In genomic region chr19:28614634-28615545, GRCh38 we compare ENCODE assay signal across 1 cellular context.
A peak's percentile ranks its signal among the peaks of the same experiment; 100 is the strongest.
TF ChIP-seq lines count a peak whose summit lies in the region.

No MANE protein-coding gene starts in this region.

TF ChIP-seq in K562, 482 proteins besides CTCF, POLR2A, EP300 and RAD21 (continued from another document and continues in another):
- TF ChIP-seq, protein P1, sequence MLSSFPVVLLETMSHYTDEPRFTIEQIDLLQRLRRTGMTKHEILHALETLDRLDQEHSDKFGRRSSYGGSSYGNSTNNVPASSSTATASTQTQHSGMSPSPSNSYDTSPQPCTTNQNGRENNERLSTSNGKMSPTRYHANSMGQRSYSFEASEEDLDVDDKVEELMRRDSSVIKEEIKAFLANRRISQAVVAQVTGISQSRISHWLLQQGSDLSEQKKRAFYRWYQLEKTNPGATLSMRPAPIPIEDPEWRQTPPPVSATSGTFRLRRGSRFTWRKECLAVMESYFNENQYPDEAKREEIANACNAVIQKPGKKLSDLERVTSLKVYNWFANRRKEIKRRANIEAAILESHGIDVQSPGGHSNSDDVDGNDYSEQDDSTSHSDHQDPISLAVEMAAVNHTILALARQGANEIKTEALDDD (IDR thresholded peaks at IDR 0.05) = peak; percentile 93
- TF ChIP-seq ZFP91 (CRISPR knock-in tag; IDR thresholded peaks at IDR 0.05) (no peak), ZNF197 (CRISPR knock-in tag; IDR thresholded peaks at IDR 0.05; ENCODE audit: low read depth) (peak; percentile 69; the same call in 1 of the 2 replicates), HES1 (IDR thresholded peaks at IDR 0.05; ENCODE audit: low read depth) (no peak), LEF1 (IDR thresholded peaks at IDR 0.05) (peak; percentile 63), KLF10 (CRISPR knock-in tag; IDR thresholded peaks at IDR 0.05) (peak; percentile 49), SOX6 (IDR thresholded peaks at IDR 0.05) (peak; percentile 92), ETV6 (IDR thresholded peaks at IDR 0.05; ENCODE audit: borderline replicate concordance in 1 of 2, low read depth in 2 of 2, low read length in 1 of 2) (no peak), ETV6 (CRISPR knock-in tag; IDR thresholded peaks at IDR 0.05; ENCODE audit: borderline replicate concordance) (no peak), ZC3H8 (IDR thresholded peaks at IDR 0.05) (peak; percentile 79; the same call in 1 of the 2 replicates), ZNF444 (CRISPR knock-in tag; IDR thresholded peaks at IDR 0.05) (peak; percentile 64; the same call in 1 of the 2 replicates), PML (IDR thresholded peaks at IDR 0.05; ENCODE audit: low read length) (peak; percentile 37; the same call in 1 of the 2 replicates), ZNF212 (CRISPR knock-in tag; IDR thresholded peaks at IDR 0.05) (peak; percentile 11; the same call in 1 of the 2 replicates), NCOA1 (IDR thresholded peaks at IDR 0.05; ENCODE audit: low read depth) (peak; percentile 57; the same call in 1 of the 2 replicates), FOXJ3 (CRISPR knock-in tag; IDR thresholded peaks at IDR 0.05) (no peak), NFXL1 (CRISPR knock-in tag; IDR thresholded peaks at IDR 0.05) (no peak), ZNF740 (CRISPR knock-in tag; IDR thresholded peaks at IDR 0.05) (no peak; the same call in 1 of the 2 replicates), ZNF740 (tag; IDR thresholded peaks at IDR 0.05) (peak in 1 of 2 experiments; percentile 54; a peak in 2 of 4 replicates), REST (CRISPR knock-in tag; IDR thresholded peaks at IDR 0.05; ENCODE audit: low read depth) (0 out of 2 replicates have a peak, but pooled peaks have one; percentile 45), NR4A1 (CRISPR knock-in tag; IDR thresholded peaks at IDR 0.05) (0 out of 2 replicates have a peak, but pooled peaks have one; percentile 79), NR4A1 (tag; IDR thresholded peaks at IDR 0.05) (no peak), STAT5A (IDR thresholded peaks at IDR 0.05; ENCODE audit: borderline replicate concordance, low read length) (no peak), ERF (CRISPR knock-in tag; IDR thresholded peaks at IDR 0.05) (peak; percentile 90; the same call in 1 of the 2 replicates), ZNF124 (CRISPR knock-in tag; IDR thresholded peaks at IDR 0.05) (peak; percentile 98), SMAD3 (CRISPR knock-in tag; conservative IDR thresholded peaks at IDR 0.05) (0 out of 2 replicates have a peak, but pooled peaks have one; percentile 34), STAG1 (CRISPR knock-in tag; IDR thresholded peaks at IDR 0.05; ENCODE audit: borderline replicate concordance) (no peak), SRSF3 (IDR thresholded peaks at IDR 0.05; ENCODE audit: insufficient read depth, low read length) (no peak), MEF2D (tag; conservative IDR thresholded peaks at IDR 0.05; ENCODE audit: low read depth) (0 out of 2 replicates have a peak, but pooled peaks have one; percentile 42), SP1 (CRISPR knock-in tag; IDR thresholded peaks at IDR 0.05) (peak; percentile 77), U2AF2 (optimal IDR thresholded peaks at IDR 0.05; ENCODE audit: low read depth, low read length) (no peak), JUND (IDR thresholded peaks at IDR 0.05; ENCODE audit: borderline replicate concordance, low read depth, low read length) (no peak), JUND (tag; IDR thresholded peaks at IDR 0.05; ENCODE audit: borderline replicate concordance, low read depth, low read length) (no peak), ZNF316 (IDR thresholded peaks at IDR 0.05) (peak; percentile 20; the same call in 1 of the 2 replicates), SIRT6 (IDR thresholded peaks at IDR 0.05; ENCODE audit: low read depth, low read length) (peak; percentile 88), JUNB (CRISPR knock-in tag; conservative IDR thresholded peaks at IDR 0.05) (0 out of 2 replicates have a peak, but pooled peaks have one; percentile 40), TRIM24 (IDR thresholded peaks at IDR 0.05) (peak; percentile 97 to 99), MAZ (CRISPR knock-in tag; conservative IDR thresholded peaks at IDR 0.05 in 1 of 2, IDR thresholded peaks at IDR 0.05 in 1 of 2) (peak in 1 of 2 experiments; percentile 33; a peak in 1 of 4 replicates), TEAD1 (CRISPR knock-in tag; IDR thresholded peaks at IDR 0.05) (peak in 1 of 2 experiments; percentile 57; a peak in 1 of 4 replicates), NR2C2 (CRISPR knock-in tag; IDR thresholded peaks at IDR 0.05) (no peak), NR2C2 (tag; IDR thresholded peaks at IDR 0.05) (0 out of 2 replicates have a peak, but pooled peaks have one; percentile 7), POU5F1 (IDR thresholded peaks at IDR 0.05; ENCODE audit: borderline replicate concordance, low read depth, low read length, partially characterized antibody) (no peak), MIER1 (IDR thresholded peaks at IDR 0.05; ENCODE audit: low read depth) (0 out of 2 replicates have a peak, but pooled peaks have one; percentile 44), ZNF165 (CRISPR knock-in tag; IDR thresholded peaks at IDR 0.05; ENCODE audit: borderline replicate concordance) (no peak), SMARCE1 (IDR thresholded peaks at IDR 0.05) (peak; percentile 52; the same call in 1 of the 2 replicates), MYC (IDR thresholded peaks at IDR 0.05; ENCODE audit: low read depth, low read length) (no peak; the same call in 1 of the 2 replicates), MYC (CRISPR knock-in tag; IDR thresholded peaks at IDR 0.05; ENCODE audit: borderline replicate concordance, low read depth) (no peak), HNRNPH1 (optimal IDR thresholded peaks at IDR 0.05; ENCODE audit: low read depth, low read length) (no peak), EWSR1 (IDR thresholded peaks at IDR 0.05; ENCODE audit: borderline replicate concordance, low read depth, partially characterized antibody) (peak; percentile 76), NEUROD1 (IDR thresholded peaks at IDR 0.05; ENCODE audit: borderline replicate concordance, low read depth, low read length, partially characterized antibody) (no peak), ZNF146 (CRISPR knock-in tag; IDR thresholded peaks at IDR 0.05; ENCODE audit: unreplicated experiment) (no peak), NCOR1 (IDR thresholded peaks at IDR 0.05) (peak; percentile 62), ZNF77 (CRISPR knock-in tag; IDR thresholded peaks at IDR 0.05) (peak; percentile 66), SMARCA4 (IDR thresholded peaks at IDR 0.05) (peak; percentile 38; the same call in 1 of the 2 replicates), ZBTB17 (CRISPR knock-in tag; IDR thresholded peaks at IDR 0.05) (peak; percentile 71), ZNF780A (CRISPR knock-in tag; IDR thresholded peaks at IDR 0.05) (peak; percentile 55; the same call in 1 of the 2 replicates), ZFP1 (CRISPR knock-in tag; IDR thresholded peaks at IDR 0.05) (peak; percentile 7; the same call in 1 of the 2 replicates), ZNF24 (IDR thresholded peaks at IDR 0.05) (no peak)
- TF ChIP-seq, protein P2, sequence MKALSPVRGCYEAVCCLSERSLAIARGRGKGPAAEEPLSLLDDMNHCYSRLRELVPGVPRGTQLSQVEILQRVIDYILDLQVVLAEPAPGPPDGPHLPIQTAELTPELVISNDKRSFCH (CRISPR knock-in tag; IDR thresholded peaks at IDR 0.05) = no peak
- TF ChIP-seq, protein P2 (tag; IDR thresholded peaks at IDR 0.05) = peak; percentile 65; the same call in 1 of the 2 replicates
- TF ChIP-seq, protein P3, sequence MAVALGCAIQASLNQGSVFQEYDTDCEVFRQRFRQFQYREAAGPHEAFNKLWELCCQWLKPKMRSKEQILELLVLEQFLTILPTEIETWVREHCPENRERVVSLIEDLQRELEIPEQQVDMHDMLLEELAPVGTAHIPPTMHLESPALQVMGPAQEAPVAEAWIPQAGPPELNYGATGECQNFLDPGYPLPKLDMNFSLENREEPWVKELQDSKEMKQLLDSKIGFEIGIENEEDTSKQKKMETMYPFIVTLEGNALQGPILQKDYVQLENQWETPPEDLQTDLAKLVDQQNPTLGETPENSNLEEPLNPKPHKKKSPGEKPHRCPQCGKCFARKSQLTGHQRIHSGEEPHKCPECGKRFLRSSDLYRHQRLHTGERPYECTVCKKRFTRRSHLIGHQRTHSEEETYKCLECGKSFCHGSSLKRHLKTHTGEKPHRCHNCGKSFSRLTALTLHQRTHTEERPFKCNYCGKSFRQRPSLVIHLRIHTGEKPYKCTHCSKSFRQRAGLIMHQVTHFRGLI (CRISPR knock-in tag; IDR thresholded peaks at IDR 0.05) = no peak
- TF ChIP-seq, protein P4, sequence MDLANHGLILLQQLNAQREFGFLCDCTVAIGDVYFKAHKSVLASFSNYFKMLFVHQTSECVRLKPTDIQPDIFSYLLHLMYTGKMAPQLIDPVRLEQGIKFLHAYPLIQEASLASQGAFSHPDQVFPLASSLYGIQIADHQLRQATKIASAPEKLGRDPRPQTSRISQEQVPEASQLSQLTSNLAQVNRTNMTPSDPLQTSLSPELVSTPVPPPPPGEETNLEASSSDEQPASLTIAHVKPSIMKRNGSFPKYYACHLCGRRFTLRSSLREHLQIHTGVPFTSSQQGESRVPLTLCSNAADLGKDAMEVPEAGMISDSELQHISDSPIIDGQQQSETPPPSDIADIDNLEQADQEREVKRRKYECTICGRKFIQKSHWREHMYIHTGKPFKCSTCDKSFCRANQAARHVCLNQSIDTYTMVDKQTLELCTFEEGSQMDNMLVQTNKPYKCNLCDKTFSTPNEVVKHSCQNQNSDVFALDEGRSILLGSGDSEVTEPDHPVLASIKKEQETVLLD (IDR thresholded peaks at IDR 0.05) = 0 out of 2 replicates have a peak, but pooled peaks have one; percentile 16
- TF ChIP-seq, protein P5, sequence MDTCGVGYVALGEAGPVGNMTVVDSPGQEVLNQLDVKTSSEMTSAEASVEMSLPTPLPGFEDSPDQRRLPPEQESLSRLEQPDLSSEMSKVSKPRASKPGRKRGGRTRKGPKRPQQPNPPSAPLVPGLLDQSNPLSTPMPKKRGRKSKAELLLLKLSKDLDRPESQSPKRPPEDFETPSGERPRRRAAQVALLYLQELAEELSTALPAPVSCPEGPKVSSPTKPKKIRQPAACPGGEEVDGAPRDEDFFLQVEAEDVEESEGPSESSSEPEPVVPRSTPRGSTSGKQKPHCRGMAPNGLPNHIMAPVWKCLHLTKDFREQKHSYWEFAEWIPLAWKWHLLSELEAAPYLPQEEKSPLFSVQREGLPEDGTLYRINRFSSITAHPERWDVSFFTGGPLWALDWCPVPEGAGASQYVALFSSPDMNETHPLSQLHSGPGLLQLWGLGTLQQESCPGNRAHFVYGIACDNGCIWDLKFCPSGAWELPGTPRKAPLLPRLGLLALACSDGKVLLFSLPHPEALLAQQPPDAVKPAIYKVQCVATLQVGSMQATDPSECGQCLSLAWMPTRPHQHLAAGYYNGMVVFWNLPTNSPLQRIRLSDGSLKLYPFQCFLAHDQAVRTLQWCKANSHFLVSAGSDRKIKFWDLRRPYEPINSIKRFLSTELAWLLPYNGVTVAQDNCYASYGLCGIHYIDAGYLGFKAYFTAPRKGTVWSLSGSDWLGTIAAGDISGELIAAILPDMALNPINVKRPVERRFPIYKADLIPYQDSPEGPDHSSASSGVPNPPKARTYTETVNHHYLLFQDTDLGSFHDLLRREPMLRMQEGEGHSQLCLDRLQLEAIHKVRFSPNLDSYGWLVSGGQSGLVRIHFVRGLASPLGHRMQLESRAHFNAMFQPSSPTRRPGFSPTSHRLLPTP (IDR thresholded peaks at IDR 0.05; ENCODE audit: borderline replicate concordance, extremely low read depth, insufficient read length) = no peak
